ENCODE assay signal across 8 cellular contexts in the genomic region with DNA sequence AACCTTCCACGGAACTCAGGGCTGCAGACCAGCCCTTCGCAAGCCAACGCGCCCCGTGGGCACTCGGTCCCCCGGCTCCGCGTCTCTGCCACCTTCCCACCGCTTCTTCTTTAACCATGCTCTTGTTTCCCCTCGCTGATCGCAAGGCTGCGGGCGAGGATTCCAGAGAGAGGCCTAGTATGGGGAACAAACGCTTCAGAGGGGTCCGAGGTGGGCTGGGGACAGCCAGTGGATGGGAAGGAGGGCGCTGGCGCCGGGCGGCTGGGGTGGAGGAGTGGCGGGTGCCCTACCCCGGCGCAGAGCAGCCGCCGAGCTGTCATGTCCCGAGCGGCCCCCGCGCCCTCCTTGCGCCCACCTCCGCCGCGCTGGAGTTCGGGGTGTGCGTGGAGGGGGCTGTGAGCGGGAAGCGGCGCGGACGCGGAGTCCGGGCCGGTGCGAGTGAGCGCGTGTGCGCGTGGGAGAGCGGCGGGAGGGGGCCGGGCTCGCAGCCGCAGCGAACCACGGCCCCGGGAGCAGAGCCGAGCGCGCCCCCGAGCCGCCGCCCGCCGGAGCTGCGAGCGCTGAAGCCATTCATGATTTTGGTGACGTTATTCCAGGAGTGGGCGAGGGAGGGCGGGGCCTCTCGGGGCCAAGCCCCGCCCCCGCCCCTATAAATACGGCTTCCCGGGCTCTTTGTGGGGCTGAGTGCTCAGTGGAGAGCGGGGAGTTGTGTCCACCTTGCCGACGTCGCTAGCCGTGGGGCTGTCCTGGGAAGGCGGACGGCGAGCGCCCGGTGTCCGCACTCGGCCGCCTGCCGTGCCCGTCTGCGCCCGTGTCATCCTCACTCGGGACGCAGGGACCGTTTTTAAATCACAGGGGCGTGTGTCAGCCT. TPM values are rescaled to one million over a fixed set of nuclear protein-coding genes. Genes with fewer than 3 reads are reported as not detected.
DNase-seq lines count a peak whose midpoint lies in the region; ATAC-seq lines count a peak whose summit lies in the region.

A gene (plus strand): TSS at position 680 of the 871 bp plus-strand sequence. CDS start 205 bp downstream, outside the sequence.

- POLR2A ChIA-PET in activated CD8-positive, alpha-beta memory T cell treated with anti-CD3 and anti-CD28 coated beads for 36 hours (lab: Charles Lee), result interaction anchor here (0.6 to 3.5 kb wide), 14 partner anchors 8 to 630 kb away, joined by 3 to 21 read pairs (median 6); a partner anchor contains a TSS

- no peaks in the 10 kb centered on the region for H3K79me1 ChIP-seq in mesenchymal stem cell (replicated peaks; ENCODE audit: low read length, poor library complexity, severe bottlenecking)

- H4K8ac ChIP-seq in mesenchymal stem cell (ENCODE audit: low read length), result peak within 1 kb of the TSS; percentile 76

- peak within 1 kb of the TSS; percentile 67 for H2AFZ ChIP-seq in mesenchymal stem cell (ENCODE audit: low read depth, low read length)

- under 1% methylated on average over 50 of the region's 95 CpGs for WGBS in mesenchymal stem cell

- H3K9me3 Mint-ChIP-seq in effector memory CD8-positive, alpha-beta T cell, result no peaks in the 10 kb centered on the region

- H3K4me3 Mint-ChIP-seq in effector memory CD8-positive, alpha-beta T cell, result peak within 1 kb of the TSS; percentile 89 to 93

- no peaks in the 10 kb centered on the region for H3K27me3 Mint-ChIP-seq in effector memory CD8-positive, alpha-beta T cell

- peak within 1 kb of the TSS; percentile 91 to 97 for H3K27ac Mint-ChIP-seq in effector memory CD8-positive, alpha-beta T cell

- H2BK15ac ChIP-seq in mesenchymal stem cell (ENCODE audit: low read depth, poor library complexity, severe bottlenecking), result peak within 1 kb of the TSS; percentile 89

- H3K27me3 ChIP-seq in mesenchymal stem cell (ENCODE audit: control insufficient read depth in 1 of 2, insufficient read depth in 1 of 2, low read length in 2 of 2), result peaks cover 6 to 38% of the 10 kb centered on the region in 2 experiments

- H3K27ac ChIP-seq in mesenchymal stem cell (ENCODE audit: low read length, poor library complexity, severe bottlenecking), result no peak within 1 kb of the TSS

- H3K9ac ChIP-seq in mesenchymal stem cell (ENCODE audit: low read length), result peak within 1 kb of the TSS; percentile 87

- peak within 1 kb of the TSS; percentile 63 for H2BK5ac ChIP-seq in mesenchymal stem cell (ENCODE audit: low read depth, low read length, poor library complexity, severe bottlenecking)

- peak within 1 kb of the TSS in 1 of 2 experiments; percentile 95 for H2BK12ac ChIP-seq in mesenchymal stem cell (ENCODE audit: low read length in 2 of 2)

- H2AK5ac ChIP-seq in mesenchymal stem cell (ENCODE audit: low read length, severe bottlenecking), result no peak within 1 kb of the TSS

- H3K36me3 ChIP-seq in mesenchymal stem cell (ENCODE audit: control insufficient read depth in 1 of 2, insufficient read depth in 2 of 2, low read depth in 1 of 2, low read length in 2 of 2), result peaks cover 5 to 9% of the 10 kb centered on the region in 2 experiments

- peak within 1 kb of the TSS; percentile 95 for H3K4me2 ChIP-seq in mesenchymal stem cell (ENCODE audit: low read length, poor library complexity, severe bottlenecking)

- H3K4me1 ChIP-seq in mesenchymal stem cell (ENCODE audit: control insufficient read depth, insufficient read depth, low read depth, low read length), result peaks cover 28% of the 10 kb centered on the region

- peak within 1 kb of the TSS; percentile 80 to 85 for H3K4me3 ChIP-seq in mesenchymal stem cell (ENCODE audit: insufficient read depth in 1 of 2, low read depth in 1 of 2, low read length in 2 of 2)

- peaks cover 4% of the 10 kb centered on the region for H3K9me3 ChIP-seq in mesenchymal stem cell (ENCODE audit: control insufficient read depth, low read length)

- CTCF ChIA-PET in activated CD8-positive, alpha-beta memory T cell treated with anti-CD3 and anti-CD28 coated beads for 36 hours (lab: Charles Lee), result interaction anchor here (0.6 to 3.7 kb wide), 8 partner anchors 8 to 238 kb away, joined by 3 to 16 read pairs (median 4); no protein-coding TSS in a partner anchor

- H3K23ac ChIP-seq in mesenchymal stem cell (ENCODE audit: low read length in 2 of 2), result peak within 1 kb of the TSS in 1 of 2 experiments; percentile 96

- DNase-seq in NCI-H345 (lab: John Stamatoyannopoulos, UW) (peak; percentile 79), NCI-H345 treated with DMSO at 0.1 percent for 48 hours (lab: John Stamatoyannopoulos, UW; ENCODE audit: unreplicated experiment) (no peak), NCI-H526 treated with DMSO at 0.1 percent for 48 hours (lab: John Stamatoyannopoulos, UW) (peak; percentile 17), mesenchymal stem cell (peak; percentile 93)
- DNase-seq in effector memory CD8-positive, alpha-beta T cell, result peak; percentile 74 to 81 (median 80)
- peak; percentile 86 for DNase-seq in stimulated activated CD8-positive, alpha-beta memory T cell treated with anti-CD3 and anti-CD28 coated beads, Interleukin-12 subunit alpha, Interleukin-12 subunit beta, amount 100 ng/mL, for 4 hours (ENCODE audit: low read depth)

- peaks cover 51% of the 10 kb centered on the region for H3K36me3 Mint-ChIP-seq in effector memory CD8-positive, alpha-beta T cell (ENCODE audit: insufficient read depth)

- ATAC-seq in HG03103 (IDR thresholded peaks at IDR 0.05; ENCODE audit: low read depth, unreplicated experiment), result peak; percentile 45
- peak; percentile 57 for ATAC-seq in effector memory CD8-positive, alpha-beta T cell (replicated peaks)

- H3K4me1 Mint-ChIP-seq in effector memory CD8-positive, alpha-beta T cell (ENCODE audit: low read depth in 2 of 2), result peaks cover 51 to 63% of the 10 kb centered on the region in 2 donors

- H3K18ac ChIP-seq in mesenchymal stem cell (ENCODE audit: low read depth in 1 of 2, low read length in 2 of 2), result peak within 1 kb of the TSS; percentile 82 to 93

- peak within 1 kb of the TSS; percentile 51 to 63 for H3K4ac ChIP-seq in mesenchymal stem cell (ENCODE audit: low read depth in 1 of 2, low read length in 2 of 2)

- H2BK120ac ChIP-seq in mesenchymal stem cell (ENCODE audit: low read depth, low read length), result peak within 1 kb of the TSS; percentile 71

- H4K91ac ChIP-seq in mesenchymal stem cell (ENCODE audit: low read length), result peak within 1 kb of the TSS; percentile 87

- peak within 1 kb of the TSS in 1 of 2 experiments; percentile 97 for H3K14ac ChIP-seq in mesenchymal stem cell (ENCODE audit: low read length in 2 of 2)

RNA-seq across cellular contexts. Expression of the gene that starts here (rescaled TPM):
- 100 to 1,000 TPM; 118 to 123 TPM for total RNA-seq in activated CD8-positive, alpha-beta memory T cell treated with anti-CD3 and anti-CD28 coated beads for 36 hours
- polyA plus RNA-seq in mesenchymal stem cell (2013, experiment 1 of 2), result 76.4 TPM
- 77.4 TPM for polyA plus RNA-seq in mesenchymal stem cell (2013, experiment 2 of 2)
